8 cellular contexts compared by ENCODE assay signal in the genomic region with DNA sequence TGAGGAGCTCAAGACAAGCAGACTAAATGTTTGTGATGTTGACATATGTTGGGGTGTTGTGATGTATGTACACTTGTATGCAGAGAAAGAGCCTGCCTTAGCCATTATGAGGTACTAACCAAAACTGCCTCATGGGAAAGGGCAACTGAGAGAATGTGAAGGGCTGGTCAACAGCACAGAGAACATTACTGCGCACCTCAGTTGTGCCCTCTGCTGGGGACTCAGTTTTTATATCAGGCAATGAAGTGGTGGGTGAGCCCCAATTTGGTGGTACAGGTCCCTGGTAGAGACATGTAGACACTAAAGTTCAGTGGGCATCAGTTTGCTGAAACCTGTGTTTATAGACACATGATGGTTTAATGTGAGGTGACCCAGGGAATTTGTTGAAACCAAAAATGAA.
DNase-seq lines count a peak whose midpoint lies in the region; ATAC-seq and TF ChIP-seq lines count a peak whose summit lies in the region.

No MANE protein-coding gene starts in this region.

- H3K27ac Mint-ChIP-seq in progenitor cell of endocrine pancreas, result no peak overlapping the region

- H3K27me3 Mint-ChIP-seq in progenitor cell of endocrine pancreas, result no peaks in the 10 kb centered on the region

- TF ChIP-seq CTCF in 22Rv1 (IDR thresholded peaks at IDR 0.05) (peak; percentile 57), GM06990 (IDR thresholded peaks at IDR 0.05; ENCODE audit: insufficient read depth, low read length, poor library complexity, severe bottlenecking) (peak; percentile 52), cardiac fibroblast (IDR thresholded peaks at IDR 0.05; ENCODE audit: low read depth, low read length) (peak; percentile 47), progenitor cell of endocrine pancreas (IDR thresholded peaks at IDR 0.05; ENCODE audit: unreplicated experiment) (peak; percentile 50), lower leg skin (IDR thresholded peaks at IDR 0.05) (no peak)

- no peaks in the 10 kb centered on the region for H3K9me3 Mint-ChIP-seq in progenitor cell of endocrine pancreas (ENCODE audit: low read depth)

- intact Hi-C loops in lower leg skin (cut with DNase I; ENCODE audit: low total_unique reads), result no loop called here

- H3K36me3 ChIP-seq in GM06990 (ENCODE audit: control insufficient read depth, insufficient read depth, low read length), result no peaks in the 10 kb centered on the region

- WGBS in lower leg skin, 2 donors, result 84 to 95% methylated on average over 1 of the region's 1 CpG

- DNase-seq in GM06990 (ENCODE audit: extremely low read depth, insufficient read length), result no peak
- peak; percentile 38 for DNase-seq in NCI-H1092 treated with DMSO at 0.1 percent for 48 hours (lab: John Stamatoyannopoulos, UW)
- DNase-seq in cardiac fibroblast (ENCODE audit: low read depth in 2 of 2), result peak; percentile 34 to 47
- no peak for DNase-seq in progenitor cell of endocrine pancreas (ENCODE audit: low spot score, unreplicated experiment)
- DNase-seq in HuH-7 (ENCODE audit: low spot score), result no peak
- DNase-seq in lower leg skin (ENCODE audit: low spot score in 2 of 2), result no peak

- H3K27me3 ChIP-seq in GM06990 (replicated peaks; ENCODE audit: control insufficient read depth, insufficient read depth, low read length), result no peaks in the 10 kb centered on the region

- H3K4me3 ChIP-seq in GM06990 (replicated peaks; ENCODE audit: low read depth, low read length) (no peak overlapping the region), cardiac fibroblast (replicated peaks in 1 of 2; ENCODE audit: low read depth in 2 of 2, low read length in 2 of 2) (no peak overlapping the region), lower leg skin (ENCODE audit: low read depth, poor library complexity, severe bottlenecking) (no peak overlapping the region)

- H3K4me3 Mint-ChIP-seq in progenitor cell of endocrine pancreas (ENCODE audit: low read depth), result no peak overlapping the region

- H3K27ac ChIP-seq in 22Rv1, result 0 out of 2 replicates have a peak overlapping the region, but pooled peaks have one; percentile 4

- no peak for ATAC-seq in GM19397 (IDR thresholded peaks at IDR 0.05; ENCODE audit: unreplicated experiment)

- TF ChIP-seq POLR2A in lower leg skin (IDR thresholded peaks at IDR 0.05), result no peak

- no peaks in the 10 kb centered on the region for H3K4me1 Mint-ChIP-seq in progenitor cell of endocrine pancreas (ENCODE audit: low read depth)

- peaks cover 4% of the 10 kb centered on the region for H3K36me3 Mint-ChIP-seq in progenitor cell of endocrine pancreas (ENCODE audit: insufficient read depth)

Comparison
In these comparisons a context has a peak if more than half of its experiments do, and no peak if none do; other contexts are left out.
1. CTCF ChIP-seq: peak in 22Rv1 (single experiment), GM06990 (single experiment), cardiac fibroblast (single experiment) and progenitor cell of endocrine pancreas (single experiment); none in lower leg skin (0 of 3).
2. DNase-seq: peak in NCI-H1092 treated with DMSO at 0.1 percent for 48 hours (single experiment) and cardiac fibroblast (2 of 2); none in GM06990 (single experiment), progenitor cell of endocrine pancreas (single experiment), HuH-7 (single experiment) and lower leg skin (0 of 2).